ENCODE assay signal across 8 cellular contexts in genomic region chr10:62242965-62243646, GRCh38. TPM values are rescaled to one million over a fixed set of nuclear protein-coding genes. Genes with fewer than 3 reads are reported as not detected.
DNase-seq lines count a peak whose midpoint lies in the region; ATAC-seq and TF ChIP-seq lines count a peak whose summit lies in the region.
"Not testable (repeated sequence)": the region's sequence is repeated elsewhere in the genome, so short reads cannot be mapped to it uniquely, and the experiment has no call there.

No MANE protein-coding gene starts in this region.

- peak overlapping the region; percentile 51 to 69 (median 53) for H3K4me3 ChIP-seq in mammary epithelial cell (replicated peaks in 1 of 3; ENCODE audit: insufficient read depth in 1 of 3, low read depth in 2 of 3, low read length in 3 of 3)

- peak; percentile 58 for DNase-seq in CD14-positive monocyte (ENCODE audit: low spot score)
- peak; percentile 26 to 30 for DNase-seq in Kasumi-1 (lab: John Stamatoyannopoulos, UW)
- peak; percentile 49 for DNase-seq in SW480 (ENCODE audit: low spot score)
- peak; percentile 94 for DNase-seq in mammary epithelial cell
- DNase-seq in inferior parietal cortex (ENCODE audit: extremely low spot score): peak; percentile 29
- DNase-seq in sciatic nerve (ENCODE audit: low spot score): not testable (repeated sequence)

- H3K4me1 Mint-ChIP-seq in CD14-positive monocyte: peaks cover 22% of the 10 kb centered on the region

- H3K27ac ChIP-seq in mammary epithelial cell (ENCODE audit: insufficient read depth, low read depth, low read length): peak overlapping the region; percentile 84

- H3K9me3 Mint-ChIP-seq in CD14-positive monocyte: not testable (repeated sequence)

- ATAC-seq in GM19043 (IDR thresholded peaks at IDR 0.05; ENCODE audit: low read depth, unreplicated experiment) (peak; percentile 91), HG02885 (IDR thresholded peaks at IDR 0.05; ENCODE audit: poor library complexity, unreplicated experiment) (peak; percentile 78), sciatic nerve (peak; percentile 93)

- H3K36me3 ChIP-seq in mammary epithelial cell (ENCODE audit: insufficient read depth, low read length): not testable (repeated sequence)

- in situ Hi-C loops in mammary epithelial cell (cut with MboI; ENCODE audit: low sequenced_read_pairs in 2 of 2): loop anchor here (5.0 to 25.0 kb wide), 4 partner anchors 191 to 481 kb away; partner anchors contain the start of gene ARID5B (in 1 of the 2)

- not testable (repeated sequence) for H3K9me3 ChIP-seq in mammary epithelial cell (replicated peaks; ENCODE audit: insufficient read depth, low read length)

- CTCF ChIA-PET in mammary epithelial cell (lab: Charles Lee; ENCODE audit: low non-redundant PET): not testable (repeated sequence)

- intact Hi-C loops in CD14-positive monocyte (cut with micrococcal nuclease) (loop anchor here (5.0 to 10.0 kb wide), 3 partner anchors 78 to 341 kb away; partner anchors contain the start of gene ARID5B (in 1 of the 2)), sciatic nerve (cut with DNase I) (loop anchor here (10.0 kb wide), 1 partner anchor 198 kb away; no protein-coding TSS in a partner anchor)
- intact Hi-C loops in mammary epithelial cell (cut with micrococcal nuclease): not testable (repeated sequence)

- H3K36me3 Mint-ChIP-seq in CD14-positive monocyte: not testable (repeated sequence)

- not testable (repeated sequence) for H3K27me3 Mint-ChIP-seq in CD14-positive monocyte (ENCODE audit: low read depth in 3 of 3)

- H4K20me1 ChIP-seq in mammary epithelial cell (ENCODE audit: insufficient read depth, low read length): not testable (repeated sequence)

- WGBS in mammary epithelial cell (ENCODE audit: low coverage, missing lambda C conversion rate): 27% methylated on average over 3 of the region's 4 CpGs

- dilution Hi-C loops in mammary epithelial cell (cut with HindIII; ENCODE audit: low sequenced_read_pairs): not testable (repeated sequence)

- H3K9ac ChIP-seq in mammary epithelial cell (ENCODE audit: insufficient read depth, low read length): peak overlapping the region; percentile 69

- H3K27ac Mint-ChIP-seq in CD14-positive monocyte: peak overlapping the region; percentile 89 to 98 (median 96)

- H2AFZ ChIP-seq in mammary epithelial cell (ENCODE audit: low read depth, low read length): peak overlapping the region; percentile 62

- BruUV-seq in mammary epithelial cell (replicated peaks; lab: Mats Ljungman, UMichigan): not testable (repeated sequence)

- not testable (repeated sequence) for TF ChIP-seq CTCF in CD14-positive monocyte (IDR thresholded peaks at IDR 0.05); mammary epithelial cell (conservative IDR thresholded peaks at IDR 0.05 in 1 of 2, IDR thresholded peaks at IDR 0.05 in 1 of 2; ENCODE audit: extremely low read depth in 1 of 2, insufficient read depth in 1 of 2, low read depth in 1 of 2, low read length in 2 of 2)

- H3K4me1 ChIP-seq in mammary epithelial cell (ENCODE audit: insufficient read depth, low read length): peaks cover 18% of the 10 kb centered on the region

- peak overlapping the region; percentile 93 for H3K4me2 ChIP-seq in mammary epithelial cell (ENCODE audit: insufficient read depth, low read depth, low read length)

- H3K79me2 ChIP-seq in mammary epithelial cell (ENCODE audit: insufficient read depth, low read length): not testable (repeated sequence)

- H3K4me3 Mint-ChIP-seq in CD14-positive monocyte: peak overlapping the region; percentile 71 to 89

- not testable (repeated sequence) for H3K27me3 ChIP-seq in mammary epithelial cell (ENCODE audit: insufficient read depth, low read length)

RNA-seq across cellular contexts. Expression of gene RTKN2, which starts 25.5 kb away (rescaled TPM):
- polyA plus RNA-seq in CD14-positive monocyte (under 1 TPM; 0.07 to 0.08 TPM), mammary epithelial cell (1.4 TPM)
- total RNA-seq in mammary epithelial cell (1 to 10 TPM; 2.7 to 4.5 TPM), sciatic nerve (0.22 TPM)
- 7.0 TPM for polyA minus RNA-seq in mammary epithelial cell
